Comparison of ENCODE assay signal across 8 cellular contexts in the genomic region with DNA sequence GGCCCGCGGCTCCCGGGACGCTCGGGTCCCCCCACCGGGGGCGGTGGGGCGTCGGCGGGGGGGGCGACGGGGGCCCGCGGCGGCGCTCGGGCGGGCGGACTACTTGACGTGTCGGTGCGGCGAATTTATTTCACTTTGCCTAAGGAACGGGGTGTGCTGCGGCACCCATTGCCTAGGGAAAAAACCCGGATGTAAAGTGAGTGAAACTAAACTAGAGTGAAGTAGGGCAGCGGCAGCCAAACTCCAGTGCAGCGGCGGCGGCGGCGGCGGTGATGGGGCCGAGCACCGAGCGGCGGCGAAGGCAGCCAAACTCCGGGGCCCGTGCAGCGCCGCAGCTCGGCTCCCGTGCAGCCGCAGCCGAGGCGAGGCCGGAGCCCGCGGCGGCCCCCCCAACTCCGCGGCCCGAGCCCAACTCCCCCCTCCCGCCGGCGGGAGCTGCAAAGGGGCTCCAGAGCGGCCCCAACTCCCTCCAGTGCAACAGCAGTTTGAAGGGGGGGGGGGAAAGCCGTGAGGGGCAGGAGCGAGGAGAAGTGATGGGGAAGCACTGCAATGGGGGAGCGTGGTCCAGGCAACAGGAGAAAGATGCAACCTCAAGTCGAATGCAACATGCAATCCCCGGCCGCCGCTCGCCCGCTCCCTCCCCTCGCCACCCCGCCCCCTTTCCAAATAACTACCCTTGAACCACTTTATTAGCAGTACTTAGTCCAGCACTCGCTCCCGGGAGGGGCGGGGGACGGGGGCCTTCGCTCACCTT. TPM values are rescaled to one million over a fixed set of nuclear protein-coding genes. Genes with fewer than 3 reads are reported as not detected.
DNase-seq lines count a peak whose midpoint lies in the region; ATAC-seq and TF ChIP-seq lines count a peak whose summit lies in the region.

No MANE protein-coding gene starts in this region.

- no peak for TF ChIP-seq CTCF in GM13977 (IDR thresholded peaks at IDR 0.05; ENCODE audit: extremely low read depth, insufficient read depth, missing control alignments)

- DNase-seq in GM13977 (ENCODE audit: low spot score) (peak; percentile 45), NCI-H1436 treated with DMSO at 0.1 percent for 48 hours (lab: John Stamatoyannopoulos, UW) (peak; percentile 65), T-helper 17 cell (peak; percentile 53 to 70 (median 65)), anterior cingulate cortex (lab: John Stamatoyannopoulos, UW) (peak in 52 of 58 donors; percentile 31 to 89 (median 78)), hepatic stellate cell (ENCODE audit: low spot score) (peak; percentile 75), renal cortical epithelial cell (ENCODE audit: low read depth) (peak; percentile 81), mesenteric fat pad (ENCODE audit: low spot score) (no peak)

- ATAC-seq in HG02840 (IDR thresholded peaks at IDR 0.05; ENCODE audit: low FRiP score, unreplicated experiment) (peak; percentile 44), T-helper 17 cell (peak; percentile 66)

- H3K4me3 Mint-ChIP-seq in T-helper 17 cell, result peak overlapping the region; percentile 99

- peak overlapping the region; percentile 99 for H3K27ac Mint-ChIP-seq in T-helper 17 cell

- H3K9me3 ChIP-seq in T-helper 17 cell (ENCODE audit: control insufficient read depth, low read length, poor library complexity, severe bottlenecking), result no peaks in the 10 kb centered on the region

- peaks cover 40% of the 10 kb centered on the region for H3K4me1 Mint-ChIP-seq in T-helper 17 cell

- H3K36me3 Mint-ChIP-seq in T-helper 17 cell (ENCODE audit: low read depth), result peaks cover 9% of the 10 kb centered on the region

- in situ Hi-C loops in GM13977 (cut with MboI; ENCODE audit: low pct_unique_long_range_greater_than_20kb, low sequenced_read_pairs, unreplicated experiment), result no loop called here

- no peaks in the 10 kb centered on the region for H3K27me3 Mint-ChIP-seq in T-helper 17 cell

RNA-seq across cellular contexts. Expression of a gene that starts 0.6 kb away (rescaled TPM):
- total RNA-seq in T-helper 17 cell, result 100 to 1,000 TPM; 103 to 105 TPM
- total RNA-seq in renal cortical epithelial cell, result 8.9 and 27.7 TPM in 2 replicates
- total RNA-seq in mesenteric fat pad, result 44.8 TPM
